Comparison of ENCODE assay signal across 10 cellular contexts in genomic region chr11:115660072-115660805, GRCh38.
DNase-seq lines count a peak whose midpoint lies in the region; TF ChIP-seq lines count a peak whose summit lies in the region.
"Had no signal": no experiment of that assay in that cellular context is flagged by ENCODE, and none has a peak within 500 bp of the region (broad histone marks: within the 10 kb centered on the region; RNA-seq: fewer than 3 reads in every experiment).

No MANE protein-coding gene starts in this region.

- H3K4me1 Mint-ChIP-seq in neural crest cell, result peaks cover 43% of the 10 kb centered on the region

- in situ Hi-C loops in GM13977 (cut with MboI; ENCODE audit: low pct_unique_long_range_greater_than_20kb, low sequenced_read_pairs, unreplicated experiment), result no loop called here

- H3K36me3 Mint-ChIP-seq in neural crest cell (ENCODE audit: low read depth), result no peaks in the 10 kb centered on the region

- no peak for TF ChIP-seq CTCF in neural crest cell (conservative IDR thresholded peaks at IDR 0.05)
- no peak for TF ChIP-seq CTCF in GM13977 (IDR thresholded peaks at IDR 0.05; ENCODE audit: extremely low read depth, insufficient read depth, missing control alignments)

- H3K4me3 Mint-ChIP-seq in neural crest cell, result peak overlapping the region; percentile 88

- H3K27ac Mint-ChIP-seq in neural crest cell (ENCODE audit: unreplicated experiment), result no peak overlapping the region

- H3K9me3 Mint-ChIP-seq in neural crest cell, result no peaks in the 10 kb centered on the region

- DNase-seq in ELF-1 (ENCODE audit: low read depth, low spot score), result peak; percentile 66
- DNase-seq in NCI-H526 treated with DMSO at 0.1 percent for 48 hours (lab: John Stamatoyannopoulos, UW), result peak; percentile 63
- peak; percentile 58 for DNase-seq in cardiac septum (ENCODE audit: low spot score)
- DNase-seq in neural crest cell (ENCODE audit: low read depth, low spot score), result no peak
- DNase-seq in NAMALWA (ENCODE audit: low spot score), result no peak
- DNase-seq in cerebellar nuclear complex (lab: John Stamatoyannopoulos, UW), result no peak
- no peak for DNase-seq in NCI-H345 treated with DMSO at 0.1 percent for 48 hours (lab: John Stamatoyannopoulos, UW; ENCODE audit: unreplicated experiment)
- no peak for DNase-seq in GM13977 (ENCODE audit: low spot score)
- DNase-seq: midbrain, NCI-H510A had no signal

- intact Hi-C loops in cardiac septum (cut with DNase I), result no loop called here

- peaks cover 86% of the 10 kb centered on the region for H3K27me3 Mint-ChIP-seq in neural crest cell (ENCODE audit: low read depth)

Comparison
In these comparisons a context has a peak if more than half of its experiments do, and no peak if none do; other contexts are left out.
1. DNase-seq: peak in ELF-1 (single experiment), NCI-H526 treated with DMSO at 0.1 percent for 48 hours (single experiment) and cardiac septum (single experiment); none in neural crest cell (single experiment), NAMALWA (single experiment), cerebellar nuclear complex (0 of 2), NCI-H345 treated with DMSO at 0.1 percent for 48 hours (single experiment) and GM13977 (single experiment).